In the genomic region with DNA sequence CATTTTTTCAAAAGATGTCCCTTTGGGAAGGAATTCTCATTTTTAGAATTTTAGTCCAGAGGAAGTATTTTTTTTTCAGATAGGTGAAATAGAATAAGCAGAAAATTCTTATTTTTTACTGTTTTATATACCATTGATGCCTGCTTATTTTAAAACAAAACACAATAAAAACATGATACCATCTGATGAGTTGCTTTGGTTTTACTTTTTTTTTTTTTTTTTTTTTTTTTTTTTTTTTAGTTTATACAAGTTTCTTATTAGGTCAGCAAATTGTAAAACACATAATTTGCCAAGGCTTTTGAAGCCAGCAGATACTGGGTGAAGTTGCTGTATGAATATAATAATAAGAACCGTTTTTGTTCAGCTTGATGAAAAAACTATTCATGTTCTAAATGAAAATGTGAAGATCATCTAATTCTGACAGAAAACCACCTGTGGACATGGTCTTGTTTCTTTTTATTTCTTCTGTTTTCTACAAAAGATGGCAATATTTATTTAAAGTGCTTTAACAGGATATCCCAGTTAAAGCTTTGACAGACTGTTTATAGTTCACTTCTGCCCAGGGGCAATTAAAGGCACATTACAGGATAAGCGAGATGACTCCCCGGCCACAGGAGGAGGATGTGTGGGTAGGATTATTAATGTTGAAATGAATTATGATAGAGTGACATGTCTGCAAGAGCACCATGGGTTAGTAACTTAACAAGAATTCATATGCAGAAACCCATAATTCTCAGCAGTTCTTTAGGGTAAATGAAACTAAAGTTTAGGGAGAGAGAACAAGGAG, we compare ENCODE assay signal across 12 cellular contexts. TPM values are rescaled to one million over a fixed set of nuclear protein-coding genes. Genes with fewer than 3 reads are reported as not detected.
DNase-seq lines count a peak whose midpoint lies in the region; ATAC-seq and TF ChIP-seq lines count a peak whose summit lies in the region.
"Had no signal": no experiment of that assay in that cellular context is flagged by ENCODE, and none has a peak within 500 bp of the region (broad histone marks: within the 10 kb centered on the region; RNA-seq: fewer than 3 reads in every experiment).

No MANE protein-coding gene starts in this region.

- H3K9ac ChIP-seq in endodermal cell (ENCODE audit: extremely low read depth, low read length, poor library complexity, severe bottlenecking): no peak overlapping the region

- 80 to 93% methylated on average over 1 to 3 of the region's 3 CpGs for WGBS in endodermal cell (ENCODE audit: insufficient coverage in 1 of 2, insufficient read length in 1 of 2), 2 experiments

- H3K36me3 Mint-ChIP-seq in T-helper 1 cell treated with Interleukin-12 subunit alpha and Interleukin-12 subunit beta and Interleukin-4 antibody, amounts not matched to agents 30 μg/mL and 1 μg/mL, for 36 hours (ENCODE audit: low read depth): peaks cover 41% of the 10 kb centered on the region
- peaks cover 19 to 57% of the 10 kb centered on the region in 2 donors for H3K36me3 Mint-ChIP-seq in stimulated activated naive B cell treated with anti-CD40 and anti-IgM and Interleukin-4, amounts not matched to agents 10 μg/mL and 1 μg/mL and 100 μg/mL, for 72 hours
- H3K36me3 Mint-ChIP-seq in endodermal cell (ENCODE audit: low read depth): peaks cover 19% of the 10 kb centered on the region

- H3K27me3 ChIP-seq in HAP-1 (ENCODE audit: low read depth) (no peaks in the 10 kb centered on the region), endodermal cell (ENCODE audit: control insufficient read depth, insufficient read depth, low read length, poor library complexity, severe bottlenecking) (no peaks in the 10 kb centered on the region)
- H3K27me3 ChIP-seq: esophagus squamous epithelium had no signal

- TF ChIP-seq POLR2A in erythroblast (IDR thresholded peaks at IDR 0.05; ENCODE audit: low read length): peak; percentile 19

- DNase-seq in stimulated activated CD4-positive, alpha-beta T cell treated with anti-CD3 and anti-CD28 coated beads, Interleukin-1b, Interleukin-23, amount 100 ng/mL, for 48 hours: peak; percentile 35
- no peak for DNase-seq in stimulated activated CD4-positive, alpha-beta T cell treated with anti-CD3 and anti-CD28 coated beads, Interleukin-4, amount 100 ng/mL, for 4 hours
- DNase-seq in erythroblast (lab: John Stamatoyannopoulos, UW) (no peak), HAP-1 (ENCODE audit: low spot score in 2 of 2) (no peak), endodermal cell (no peak)
- no peak for DNase-seq in stimulated activated naive B cell treated with anti-CD40 and anti-IgM and Interleukin-4, amounts not matched to agents 10 μg/mL and 1 μg/mL and 100 μg/mL, for 72 hours
- DNase-seq: esophagus squamous epithelium, midbrain, NCI-H1092 had no signal

- no peaks in the 10 kb centered on the region; the same call in 1 of the 2 replicates for H3K4me1 ChIP-seq in HAP-1
- no peaks in the 10 kb centered on the region for H3K4me1 ChIP-seq in endodermal cell (ENCODE audit: control insufficient read depth, insufficient read depth, low read length)

- H3K4me1 Mint-ChIP-seq in T-helper 1 cell treated with Interleukin-12 subunit alpha and Interleukin-12 subunit beta and Interleukin-4 antibody, amounts not matched to agents 30 μg/mL and 1 μg/mL, for 36 hours (ENCODE audit: low read depth): peaks cover 43% of the 10 kb centered on the region
- H3K4me1 Mint-ChIP-seq in stimulated activated naive B cell treated with anti-CD40 and anti-IgM and Interleukin-4, amounts not matched to agents 10 μg/mL and 1 μg/mL and 100 μg/mL, for 72 hours: peaks cover 9 to 19% of the 10 kb centered on the region in 2 donors
- H3K4me1 Mint-ChIP-seq in endodermal cell: peaks cover 13% of the 10 kb centered on the region

- H3K4me3 ChIP-seq in HAP-1: no peak overlapping the region
- H3K4me3 ChIP-seq in endodermal cell (ENCODE audit: low read length): no peak overlapping the region
- H3K4me3 ChIP-seq: esophagus squamous epithelium had no signal

- no peak overlapping the region for H3K27ac ChIP-seq in endodermal cell (ENCODE audit: low read depth, low read length)
- H3K27ac ChIP-seq: esophagus squamous epithelium had no signal

- H3K9me3 ChIP-seq in HAP-1 (no peaks in the 10 kb centered on the region; the same call in 1 of the 2 replicates), endodermal cell (ENCODE audit: control insufficient read depth, low read length) (peaks cover 8% of the 10 kb centered on the region)
- H3K9me3 ChIP-seq: esophagus squamous epithelium had no signal

- in situ Hi-C loops in HAP-1 (cut with MboI; ENCODE audit: low sequenced_read_pairs): no loop called here

- H3K27ac Mint-ChIP-seq in T-helper 1 cell treated with Interleukin-12 subunit alpha and Interleukin-12 subunit beta and Interleukin-4 antibody, amounts not matched to agents 30 μg/mL and 1 μg/mL, for 36 hours: peak overlapping the region; percentile 88
- no peak overlapping the region for H3K27ac Mint-ChIP-seq in stimulated activated naive B cell treated with anti-CD40 and anti-IgM and Interleukin-4, amounts not matched to agents 10 μg/mL and 1 μg/mL and 100 μg/mL, for 72 hours
- H3K27ac Mint-ChIP-seq in endodermal cell: no peak overlapping the region

- peak overlapping the region; percentile 75 for H3K4me3 Mint-ChIP-seq in T-helper 1 cell treated with Interleukin-12 subunit alpha and Interleukin-12 subunit beta and Interleukin-4 antibody, amounts not matched to agents 30 μg/mL and 1 μg/mL, for 36 hours
- no peak overlapping the region for H3K4me3 Mint-ChIP-seq in stimulated activated naive B cell treated with anti-CD40 and anti-IgM and Interleukin-4, amounts not matched to agents 10 μg/mL and 1 μg/mL and 100 μg/mL, for 72 hours
- no peak overlapping the region for H3K4me3 Mint-ChIP-seq in endodermal cell

- H3K36me3 ChIP-seq in HAP-1 (replicated peaks) (no peaks in the 10 kb centered on the region), endodermal cell (ENCODE audit: control insufficient read depth, insufficient read depth, low read length) (no peaks in the 10 kb centered on the region)
- H3K36me3 ChIP-seq: esophagus squamous epithelium had no signal

- no peaks in the 10 kb centered on the region for H3K9me3 Mint-ChIP-seq in T-helper 1 cell treated with Interleukin-12 subunit alpha and Interleukin-12 subunit beta and Interleukin-4 antibody, amounts not matched to agents 30 μg/mL and 1 μg/mL, for 36 hours
- H3K9me3 Mint-ChIP-seq in stimulated activated naive B cell treated with anti-CD40 and anti-IgM and Interleukin-4, amounts not matched to agents 10 μg/mL and 1 μg/mL and 100 μg/mL, for 72 hours: no peaks in the 10 kb centered on the region
- peaks cover 9% of the 10 kb centered on the region for H3K9me3 Mint-ChIP-seq in endodermal cell

- no peaks in the 10 kb centered on the region for H3K27me3 Mint-ChIP-seq in T-helper 1 cell treated with Interleukin-12 subunit alpha and Interleukin-12 subunit beta and Interleukin-4 antibody, amounts not matched to agents 30 μg/mL and 1 μg/mL, for 36 hours (ENCODE audit: low read depth)
- H3K27me3 Mint-ChIP-seq in stimulated activated naive B cell treated with anti-CD40 and anti-IgM and Interleukin-4, amounts not matched to agents 10 μg/mL and 1 μg/mL and 100 μg/mL, for 72 hours: no peaks in the 10 kb centered on the region
- no peaks in the 10 kb centered on the region for H3K27me3 Mint-ChIP-seq in endodermal cell (ENCODE audit: insufficient read depth)

- no peak for TF ChIP-seq CTCF in endodermal cell (conservative IDR thresholded peaks at IDR 0.05)

- ATAC-seq in HG03280 (IDR thresholded peaks at IDR 0.05; ENCODE audit: unreplicated experiment): no peak
- no peak for ATAC-seq in stimulated activated naive B cell treated with anti-CD40 and anti-IgM and Interleukin-4, amounts not matched to agents 10 μg/mL and 1 μg/mL and 100 μg/mL, for 72 hours (replicated peaks)
- ATAC-seq: Panc1 had no signal

RNA-seq across cellular contexts. Expression of gene MYB, which starts 31.1 kb away (rescaled TPM):
- 1 to 10 TPM; 5.3 to 5.4 TPM for total RNA-seq in endodermal cell
- 3.3 TPM for polyA plus RNA-seq in endodermal cell (2013, experiment 1 of 2)
- polyA plus RNA-seq in endodermal cell (2013, experiment 2 of 2): 3.2 TPM
